ENCODE assay signal across 8 cellular contexts in genomic region chr9:129835128-129835859, GRCh38. TPM values are rescaled to one million over a fixed set of nuclear protein-coding genes. Genes with fewer than 3 reads are reported as not detected.
A peak's percentile ranks its signal among the peaks of the same experiment; 100 is the strongest.
DNase-seq lines count a peak whose midpoint lies in the region; ATAC-seq and TF ChIP-seq lines count a peak whose summit lies in the region.

Gene C9orf78, minus strand, starts transcription at chr9:129835275. Its CDS starts 54 bp downstream, at chr9:129835221.
Gene USP20, plus strand, starts transcription at chr9:129835458. Its CDS starts 17,098 bp downstream, at chr9:129852556.

- DNase-seq in EL (peak; percentile 95), H7 (peak; percentile 100), M059J (ENCODE audit: low read depth) (peak; percentile 94), fibroblast of pulmonary artery (ENCODE audit: low read depth) (peak; percentile 93)
- DNase-seq in activated T-helper 9 cell treated with anti-CD3 and anti-CD28 coated beads, Interleukin-2, amount 50 U/mL, for 16 hours (ENCODE audit: low read depth), result peak; percentile 97
- peak; percentile 98 for DNase-seq in natural killer cell treated with Interleukin-12 subunit alpha and Interleukin-12 subunit beta and Interleukin-15 and Interleukin-18, amount 100 ng/mL, for 72 hours (ENCODE audit: low spot score)
- DNase-seq in stimulated activated naive CD4-positive, alpha-beta T cell treated with Interleukin-2 at 50 U/mL for 16 hours (lab: John Stamatoyannopoulos, UW), result peak; percentile 94

- H3K27ac Mint-ChIP-seq in natural killer cell treated with Interleukin-12 subunit alpha and Interleukin-12 subunit beta and Interleukin-15 and Interleukin-18, amount 100 ng/mL, for 72 hours, result peak within 1 kb of the TSS; percentile 91 to 94

- ATAC-seq in natural killer cell treated with Interleukin-12 subunit alpha and Interleukin-12 subunit beta and Interleukin-15 and Interleukin-18, amount 100 ng/mL, for 72 hours, result peak; percentile 99 to 100

- H3K27me3 Mint-ChIP-seq in natural killer cell treated with Interleukin-12 subunit alpha and Interleukin-12 subunit beta and Interleukin-15 and Interleukin-18, amount 100 ng/mL, for 72 hours, result no peaks in the 10 kb centered on the region

- H3K4me3 ChIP-seq in H7 (ENCODE audit: insufficient read depth, low read depth, low read length) (peak within 1 kb of the TSS; percentile 84), fibroblast of pulmonary artery (replicated peaks; ENCODE audit: low read depth, low read length) (peak within 1 kb of the TSS; percentile 78)

- H3K27me3 ChIP-seq in H7 (ENCODE audit: control insufficient read depth, insufficient read depth, low read length), result no peaks in the 10 kb centered on the region

- H3K36me3 Mint-ChIP-seq in natural killer cell treated with Interleukin-12 subunit alpha and Interleukin-12 subunit beta and Interleukin-15 and Interleukin-18, amount 100 ng/mL, for 72 hours, result peaks cover 11% of the 10 kb centered on the region

- H3K9me3 Mint-ChIP-seq in natural killer cell treated with Interleukin-12 subunit alpha and Interleukin-12 subunit beta and Interleukin-15 and Interleukin-18, amount 100 ng/mL, for 72 hours, result no peaks in the 10 kb centered on the region

- peak; percentile 92 for TF ChIP-seq POLR2A in Raji (IDR thresholded peaks at IDR 0.05; ENCODE audit: insufficient read depth, low read depth, low read length)

- no peak for TF ChIP-seq CTCF in fibroblast of pulmonary artery (IDR thresholded peaks at IDR 0.05; ENCODE audit: low read length, missing control alignments)

- peaks cover 44 to 48% of the 10 kb centered on the region in 2 donors for H3K4me1 Mint-ChIP-seq in natural killer cell treated with Interleukin-12 subunit alpha and Interleukin-12 subunit beta and Interleukin-15 and Interleukin-18, amount 100 ng/mL, for 72 hours (ENCODE audit: low read depth in 2 of 2)

- peak within 1 kb of the TSS; percentile 95 for H3K4me3 Mint-ChIP-seq in natural killer cell treated with Interleukin-12 subunit alpha and Interleukin-12 subunit beta and Interleukin-15 and Interleukin-18, amount 100 ng/mL, for 72 hours

- H3K36me3 ChIP-seq in H7 (replicated peaks; ENCODE audit: control insufficient read depth, insufficient read depth, low read length), result peaks cover 9% of the 10 kb centered on the region

RNA-seq across cellular contexts. Expression of gene C9orf78, which starts in this region (rescaled TPM):
- 39.7 and 47.0 TPM in 2 replicates for total RNA-seq in H7 (2014; rRNA removed; shearing (Covaris generic))
- 49.9 and 51.4 TPM in 2 replicates for total RNA-seq in M059J (2014; rRNA removed; shearing (Covaris generic))
- total RNA-seq in natural killer cell treated with Interleukin-12 subunit alpha and Interleukin-12 subunit beta and Interleukin-15 and Interleukin-18, amount 100 ng/mL, for 72 hours, result 10 to 100 TPM; 39.8 to 65.3 TPM

RNA-seq across cellular contexts. Expression of gene USP20, which starts in this region (rescaled TPM):
- 15.8 and 16.3 TPM in 2 replicates for total RNA-seq in H7 (2014; rRNA removed; shearing (Covaris generic))
- total RNA-seq in M059J (2014; rRNA removed; shearing (Covaris generic)), result 5.5 and 18.0 TPM in 2 replicates
- total RNA-seq in natural killer cell treated with Interleukin-12 subunit alpha and Interleukin-12 subunit beta and Interleukin-15 and Interleukin-18, amount 100 ng/mL, for 72 hours, result 10 to 100 TPM; 34.7 to 44.3 TPM

Comparison
In these comparisons a context has a peak if more than half of its experiments do, and no peak if none do; other contexts are left out.
1. Peak in every context shown above with its lines: DNase-seq, ATAC-seq and H3K4me3 ChIP-seq.